In the genomic region with DNA sequence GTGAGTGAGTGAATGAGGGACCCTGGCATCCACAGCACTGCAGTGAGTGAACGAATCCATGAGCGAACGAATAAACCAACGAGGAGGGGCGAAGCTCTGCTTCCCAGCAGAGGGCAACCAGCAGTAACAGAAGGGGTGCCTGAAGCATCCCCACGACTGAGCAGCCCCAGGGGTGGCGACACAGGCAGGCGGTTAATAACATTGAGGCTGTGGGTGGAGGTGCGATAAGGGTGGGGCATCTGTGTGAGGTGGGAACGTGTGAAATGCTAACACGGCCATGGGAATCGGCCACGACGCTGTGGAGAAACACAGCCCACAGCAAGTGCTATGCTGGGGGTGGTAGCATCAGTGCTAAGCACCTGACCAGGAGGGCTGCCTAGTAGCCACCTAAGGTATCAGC, we compare ENCODE assay signal across 18 cellular contexts.
DNase-seq lines count a peak whose midpoint lies in the region; ATAC-seq and FAIRE-seq lines count a peak whose summit lies in the region.
"Had no signal": no experiment of that assay in that cellular context is flagged by ENCODE, and none has a peak within 500 bp of the region (broad histone marks: within the 10 kb centered on the region; RNA-seq: fewer than 3 reads in every experiment).

No MANE protein-coding gene starts in this region.

- H3K9me3 Mint-ChIP-seq in activated naive CD4-positive, alpha-beta T cell treated with anti-CD3 and anti-CD28 coated beads, Interleukin-2, amount 50 U/mL, for 24 hours = peaks cover 9% of the 10 kb centered on the region
- H3K9me3 Mint-ChIP-seq in immature natural killer cell = peaks cover 2 to 26% (median 18%) of the 10 kb centered on the region in 6 donors
- H3K9me3 Mint-ChIP-seq in stimulated activated effector memory CD8-positive, alpha-beta T cell treated with anti-CD3 and anti-CD28 coated beads, Interleukin-12 subunit alpha, Interleukin-12 subunit beta, amount 100 ng/mL, for 72 hours = peaks cover 13% of the 10 kb centered on the region

- H3K27ac Mint-ChIP-seq in activated naive CD4-positive, alpha-beta T cell treated with anti-CD3 and anti-CD28 coated beads, Interleukin-2, amount 50 U/mL, for 24 hours = no peak overlapping the region
- peak overlapping the region; percentile 76 to 96 (median 94) for H3K27ac Mint-ChIP-seq in immature natural killer cell
- peak overlapping the region; percentile 86 for H3K27ac Mint-ChIP-seq in stimulated activated effector memory CD8-positive, alpha-beta T cell treated with anti-CD3 and anti-CD28 coated beads, Interleukin-12 subunit alpha, Interleukin-12 subunit beta, amount 100 ng/mL, for 72 hours
- H3K27ac Mint-ChIP-seq: CD4-positive, CD25-positive, alpha-beta regulatory T cell had no signal

- no peak for DNase-seq in activated naive CD4-positive, alpha-beta T cell treated with Interleukin-2 at 50 U/mL for 16 hours
- DNase-seq in HTR-8/SVneo (ENCODE audit: insufficient read length, low spot score) (no peak), immature natural killer cell (peak; percentile 85 to 88 (median 87)), sciatic nerve (ENCODE audit: low spot score) (no peak), NOMO-1 treated with DMSO at 0.1 percent for 48 hours (lab: John Stamatoyannopoulos, UW; ENCODE audit: unreplicated experiment) (no peak), globus pallidus (ENCODE audit: low spot score) (no peak)
- DNase-seq in stimulated activated effector memory CD8-positive, alpha-beta T cell treated with anti-CD3 and anti-CD28 coated beads, Interleukin-12 subunit alpha, Interleukin-12 subunit beta, amount 100 ng/mL, for 72 hours (ENCODE audit: low spot score in 2 of 2) = no peak
- DNase-seq: ACHN; CD4-positive, CD25-positive, alpha-beta regulatory T cell; DMS153; DMS79 treated with DMSO at 0.1 percent for 48 hours; EL; GOT3; H9 had no signal

- H3K36me3 Mint-ChIP-seq in activated naive CD4-positive, alpha-beta T cell treated with anti-CD3 and anti-CD28 coated beads, Interleukin-2, amount 50 U/mL, for 24 hours = peaks cover 61% of the 10 kb centered on the region
- peaks cover 60 to 78% (median 70%) of the 10 kb centered on the region in 3 donors for H3K36me3 Mint-ChIP-seq in immature natural killer cell
- peaks cover 59% of the 10 kb centered on the region for H3K36me3 Mint-ChIP-seq in stimulated activated effector memory CD8-positive, alpha-beta T cell treated with anti-CD3 and anti-CD28 coated beads, Interleukin-12 subunit alpha, Interleukin-12 subunit beta, amount 100 ng/mL, for 72 hours

- H3K27me3 Mint-ChIP-seq in activated naive CD4-positive, alpha-beta T cell treated with anti-CD3 and anti-CD28 coated beads, Interleukin-2, amount 50 U/mL, for 24 hours = no peaks in the 10 kb centered on the region
- H3K27me3 Mint-ChIP-seq in immature natural killer cell (ENCODE audit: low read depth in 3 of 3) = peaks cover 7 to 13% (median 13%) of the 10 kb centered on the region in 3 donors
- H3K27me3 Mint-ChIP-seq: CD4-positive, CD25-positive, alpha-beta regulatory T cell had no signal

- peak overlapping the region; percentile 30 for H3K4me3 Mint-ChIP-seq in activated naive CD4-positive, alpha-beta T cell treated with anti-CD3 and anti-CD28 coated beads, Interleukin-2, amount 50 U/mL, for 24 hours
- peak overlapping the region; percentile 68 to 85 (median 78) for H3K4me3 Mint-ChIP-seq in immature natural killer cell
- H3K4me3 Mint-ChIP-seq in stimulated activated effector memory CD8-positive, alpha-beta T cell treated with anti-CD3 and anti-CD28 coated beads, Interleukin-12 subunit alpha, Interleukin-12 subunit beta, amount 100 ng/mL, for 72 hours = no peak overlapping the region
- H3K4me3 Mint-ChIP-seq: CD4-positive, CD25-positive, alpha-beta regulatory T cell had no signal

- FAIRE-seq in HTR-8/SVneo (lab: Jason Lieb, UNC) = peak; percentile 81
- FAIRE-seq: D721Med, G401.6, GM12891 had no signal

- H3K4me1 Mint-ChIP-seq in activated naive CD4-positive, alpha-beta T cell treated with anti-CD3 and anti-CD28 coated beads, Interleukin-2, amount 50 U/mL, for 24 hours = peaks cover 4% of the 10 kb centered on the region
- peaks cover 54 to 75% of the 10 kb centered on the region in 2 donors for H3K4me1 Mint-ChIP-seq in immature natural killer cell
- peaks cover 21% of the 10 kb centered on the region for H3K4me1 Mint-ChIP-seq in stimulated activated effector memory CD8-positive, alpha-beta T cell treated with anti-CD3 and anti-CD28 coated beads, Interleukin-12 subunit alpha, Interleukin-12 subunit beta, amount 100 ng/mL, for 72 hours
- H3K4me1 Mint-ChIP-seq: H9 had no signal

- intact Hi-C loops in sciatic nerve (cut with DNase I) = no loop called here

- peak; percentile 34 for ATAC-seq in stimulated activated effector memory CD8-positive, alpha-beta T cell treated with anti-CD3 and anti-CD28 coated beads, Interleukin-12 subunit alpha, Interleukin-12 subunit beta, amount 100 ng/mL, for 72 hours
- no peak for ATAC-seq in sciatic nerve

Comparison
In these comparisons a context has a peak if more than half of its experiments do, and no peak if none do; other contexts are left out.
1. DNase-seq: peak in immature natural killer cell (3 of 3); none in activated naive CD4-positive, alpha-beta T cell treated with Interleukin-2 at 50 U/mL for 16 hours (single experiment), HTR-8/SVneo (single experiment), stimulated activated effector memory CD8-positive, alpha-beta T cell treated with anti-CD3 and anti-CD28 coated beads, Interleukin-12 subunit alpha, Interleukin-12 subunit beta, amount 100 ng/mL, for 72 hours (0 of 2), sciatic nerve (single experiment), NOMO-1 treated with DMSO at 0.1 percent for 48 hours (single experiment) and globus pallidus (single experiment).